13 cellular contexts compared by ENCODE assay signal in genomic region chr10:94358480-94358879, GRCh38. TPM values are rescaled to one million over a fixed set of nuclear protein-coding genes. Genes with fewer than 3 reads are reported as not detected.
DNase-seq lines count a peak whose midpoint lies in the region; ATAC-seq and TF ChIP-seq lines count a peak whose summit lies in the region.
"Had no signal": no experiment of that assay in that cellular context is flagged by ENCODE, and none has a peak within 500 bp of the region (broad histone marks: within the 10 kb centered on the region; RNA-seq: fewer than 3 reads in every experiment).

No MANE protein-coding gene starts in this region.

- no peak overlapping the region for H3K4me3 Mint-ChIP-seq in central memory CD8-positive, alpha-beta T cell
- no peak overlapping the region for H3K4me3 Mint-ChIP-seq in CD4-positive, alpha-beta T cell

- H3K4me2 ChIP-seq in neuronal stem cell (ENCODE audit: insufficient read depth, low read length, poor library complexity, severe bottlenecking): no peak overlapping the region

- no peak overlapping the region for H3K9ac ChIP-seq in neuronal stem cell (ENCODE audit: low read depth, low read length, poor library complexity)

- H3K36me3 Mint-ChIP-seq in central memory CD8-positive, alpha-beta T cell (ENCODE audit: insufficient read depth): peaks cover 33% of the 10 kb centered on the region
- peaks cover 77% of the 10 kb centered on the region for H3K36me3 Mint-ChIP-seq in CD4-positive, alpha-beta T cell (ENCODE audit: low read depth)

- no CpG with 5 or more reads among the region's 2 CpGs for WGBS in neuronal stem cell (ENCODE audit: extremely low coverage in 2 of 2, insufficient read length in 2 of 2, insufficient replicate concordance in 1 of 2), 2 donors

- DNase-seq in ELR (ENCODE audit: low read depth) (peak; percentile 95), MG63 (peak; percentile 65), neuronal stem cell (ENCODE audit: low spot score) (no peak), AML-193 (lab: John Stamatoyannopoulos, UW) (no peak), NCI-H1694 treated with DMSO at 0.1 percent for 48 hours (lab: John Stamatoyannopoulos, UW) (no peak), erythroblast (lab: John Stamatoyannopoulos, UW) (no peak)
- no peak for DNase-seq in central memory CD8-positive, alpha-beta T cell (ENCODE audit: low spot score in 2 of 2)
- DNase-seq in CD4-positive, alpha-beta T cell: no peak
- DNase-seq: anterior cingulate cortex; NCI-H526; psoas muscle; stimulated activated CD8-positive, alpha-beta memory T cell treated with anti-CD3 and anti-CD28 coated beads, Interleukin-4, amount 100 ng/mL, for 48 hours had no signal

- no peaks in the 10 kb centered on the region for H3K27me3 Mint-ChIP-seq in central memory CD8-positive, alpha-beta T cell
- no peaks in the 10 kb centered on the region for H3K27me3 Mint-ChIP-seq in CD4-positive, alpha-beta T cell

- no peak for ATAC-seq in central memory CD8-positive, alpha-beta T cell (replicated peaks; ENCODE audit: extremely low read depth, poor library complexity, severe bottlenecking)
- no peak for ATAC-seq in CD4-positive, alpha-beta T cell (ENCODE audit: poor library complexity)
- ATAC-seq: psoas muscle had no signal

- no peak overlapping the region for H4K8ac ChIP-seq in neuronal stem cell (ENCODE audit: low read depth, low read length)

- H3K4me1 Mint-ChIP-seq in central memory CD8-positive, alpha-beta T cell: peaks cover 37% of the 10 kb centered on the region
- peaks cover 53% of the 10 kb centered on the region for H3K4me1 Mint-ChIP-seq in CD4-positive, alpha-beta T cell (ENCODE audit: low read depth)

- H3K9me3 ChIP-seq in MG63 (no peaks in the 10 kb centered on the region), neuronal stem cell (replicated peaks in 1 of 2; ENCODE audit: control insufficient read depth in 2 of 2, insufficient read depth in 1 of 2, low read depth in 1 of 2, low read length in 2 of 2) (no peaks in the 10 kb centered on the region)
- no peaks in the 10 kb centered on the region for H3K9me3 ChIP-seq in CD4-positive, alpha-beta T cell (ENCODE audit: control insufficient read depth, low read length)
- H3K9me3 ChIP-seq: psoas muscle had no signal

- H3K4me1 ChIP-seq in neuronal stem cell (ENCODE audit: control insufficient read depth in 2 of 2, insufficient read depth in 1 of 2, low read depth in 1 of 2, low read length in 2 of 2): peaks cover 1 to 3% of the 10 kb centered on the region in 2 donors

- H2BK12ac ChIP-seq in neuronal stem cell (ENCODE audit: low read length): no peak overlapping the region

- peak overlapping the region; percentile 2 for H3K27ac Mint-ChIP-seq in central memory CD8-positive, alpha-beta T cell (ENCODE audit: low read depth)
- no peak overlapping the region for H3K27ac Mint-ChIP-seq in CD4-positive, alpha-beta T cell

- intact Hi-C loops in CD4-positive, alpha-beta T cell (cut with DNase I, micrococcal nuclease): loop anchor here in 1 of 2 experiments (5.0 kb wide), 1 partner anchor 861 kb away; the partner anchor contains the start of gene CEP55

- H2AK5ac ChIP-seq in neuronal stem cell (ENCODE audit: low read depth, low read length): no peak overlapping the region

- H3K23ac ChIP-seq in neuronal stem cell (ENCODE audit: low read depth, low read length, poor library complexity): no peak overlapping the region

- H2BK15ac ChIP-seq in neuronal stem cell (ENCODE audit: low read length): no peak overlapping the region

- H3K4ac ChIP-seq in neuronal stem cell (ENCODE audit: low read length): no peak overlapping the region

- no peak overlapping the region for H3K4me3 ChIP-seq in MG63
- H3K4me3 ChIP-seq in neuronal stem cell (ENCODE audit: low read length in 2 of 2): no peak overlapping the region
- H3K4me3 ChIP-seq: psoas muscle had no signal

- H4K91ac ChIP-seq in neuronal stem cell (ENCODE audit: low read depth, low read length, poor library complexity): no peak overlapping the region

- TF ChIP-seq POLR2A in erythroblast (IDR thresholded peaks at IDR 0.05; ENCODE audit: low read length): no peak

- TF ChIP-seq CTCF in CD4-positive, alpha-beta T cell (IDR thresholded peaks at IDR 0.05): no peak

- peaks cover 76% of the 10 kb centered on the region for H3K36me3 ChIP-seq in MG63
- peaks cover 2 to 77% of the 10 kb centered on the region in 2 donors for H3K36me3 ChIP-seq in neuronal stem cell (replicated peaks in 1 of 2; ENCODE audit: control insufficient read depth in 2 of 2, insufficient read depth in 2 of 2, low read length in 2 of 2)

- no peak overlapping the region for H3K14ac ChIP-seq in neuronal stem cell (ENCODE audit: low read length)

- no peaks in the 10 kb centered on the region for H3K27me3 ChIP-seq in MG63
- H3K27me3 ChIP-seq in neuronal stem cell (ENCODE audit: control insufficient read depth in 3 of 3, insufficient read depth in 3 of 3, low read depth in 1 of 3, low read length in 3 of 3): peaks cover 0 to 2% (median 0%) of the 10 kb centered on the region in 3 experiments
- no peaks in the 10 kb centered on the region for H3K27me3 ChIP-seq in CD4-positive, alpha-beta T cell (ENCODE audit: control insufficient read depth, insufficient read depth, low read length)

- H2AFZ ChIP-seq in neuronal stem cell (ENCODE audit: low read length): no peak overlapping the region

- H3K79me1 ChIP-seq in neuronal stem cell (ENCODE audit: low read depth, low read length): peaks cover 2% of the 10 kb centered on the region

- H2BK120ac ChIP-seq in neuronal stem cell (ENCODE audit: low read depth, low read length): no peak overlapping the region

- no peak overlapping the region for H2BK5ac ChIP-seq in neuronal stem cell (ENCODE audit: low read length)

- H3K18ac ChIP-seq in neuronal stem cell (ENCODE audit: low read length): no peak overlapping the region

- CTCF ChIA-PET in CD4-positive, alpha-beta T cell (lab: Charles Lee): no interaction called here

- peak overlapping the region; percentile 58 for H3K27ac ChIP-seq in neuronal stem cell (replicated peaks; ENCODE audit: low read length)
- no peak overlapping the region for H3K27ac ChIP-seq in CD4-positive, alpha-beta T cell (ENCODE audit: low read depth, low read length)
- H3K27ac ChIP-seq: psoas muscle, VCaP had no signal

- POLR2A ChIA-PET in CD4-positive, alpha-beta T cell (lab: Charles Lee): no interaction called here

- H3K9me3 Mint-ChIP-seq in central memory CD8-positive, alpha-beta T cell: no peaks in the 10 kb centered on the region
- H3K9me3 Mint-ChIP-seq in CD4-positive, alpha-beta T cell: no peaks in the 10 kb centered on the region

RNA-seq across cellular contexts. Expression of gene NOC3L, which starts 4.3 kb away (rescaled TPM):
- total RNA-seq in MG63 (2014; rRNA removed; shearing (Covaris generic); ENCODE audit: low replicate concordance): 43.1 and 56.0 TPM in 2 replicates
- polyA plus RNA-seq in neuronal stem cell (2013, experiment 1 of 2): 16.1 TPM
- polyA plus RNA-seq in neuronal stem cell (2013, experiment 2 of 2): 16.8 TPM
- total RNA-seq in CD4-positive, alpha-beta T cell: 1 to 10 TPM; 7.1 to 8.0 TPM

RNA-seq across cellular contexts. Expression of gene TBC1D12, which starts 43.9 kb away (rescaled TPM):
- total RNA-seq in MG63 (2014; rRNA removed; shearing (Covaris generic); ENCODE audit: low replicate concordance): 7.2 TPM in 2 replicates
- 5.8 TPM for polyA plus RNA-seq in neuronal stem cell (2013, experiment 1 of 2)
- 5.2 TPM for polyA plus RNA-seq in neuronal stem cell (2013, experiment 2 of 2)
- under 1 TPM; 0.27 to 0.42 TPM for total RNA-seq in CD4-positive, alpha-beta T cell

Comparison
In these comparisons a context has a peak if more than half of its experiments do, and no peak if none do; other contexts are left out.
1. DNase-seq: peak in ELR (single experiment) and MG63 (single experiment); none in central memory CD8-positive, alpha-beta T cell (0 of 2), neuronal stem cell (single experiment), AML-193 (0 of 2), NCI-H1694 treated with DMSO at 0.1 percent for 48 hours (single experiment), erythroblast (0 of 2) and CD4-positive, alpha-beta T cell (0 of 10).